Comparison of ENCODE assay signal across 1 cellular context in genomic region chr1:51072040-51072439, GRCh38.
TF ChIP-seq lines count a peak whose summit lies in the region.

No MANE protein-coding gene starts in this region.

TF ChIP-seq in GM23338, 12 proteins besides CTCF, POLR2A, EP300 and RAD21:
- no peak for TF ChIP-seq ETS1 (IDR thresholded peaks at IDR 0.05)
- no peak for TF ChIP-seq NANOG (IDR thresholded peaks at IDR 0.05; ENCODE audit: borderline replicate concordance)
- no peak for TF ChIP-seq ZNF462 (CRISPR knock-in tag; IDR thresholded peaks at IDR 0.05)
